12 cellular contexts compared by ENCODE assay signal in the genomic region with DNA sequence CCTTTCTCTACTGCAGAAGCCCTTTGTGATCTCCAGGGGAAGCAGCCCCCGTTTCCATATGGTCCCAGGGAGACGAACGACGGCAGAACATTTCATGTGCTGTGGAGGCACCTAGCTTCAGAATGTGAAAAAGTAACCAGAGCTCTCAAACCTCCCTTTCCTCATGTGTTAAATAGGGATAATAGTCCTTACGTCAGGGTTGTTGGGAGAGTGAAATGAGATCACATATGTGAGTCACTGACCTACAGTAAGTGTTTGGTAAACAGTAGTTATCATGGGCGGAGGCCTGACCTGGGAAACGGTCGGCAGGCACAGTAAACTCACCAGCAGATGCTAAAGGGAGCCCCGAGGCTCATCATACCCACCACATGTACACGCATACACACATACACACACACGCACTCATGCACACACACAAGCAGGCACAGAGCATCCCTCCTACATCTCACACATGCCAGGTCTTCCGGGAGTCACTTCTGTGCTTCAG.
DNase-seq lines count a peak whose midpoint lies in the region; FAIRE-seq and TF ChIP-seq lines count a peak whose summit lies in the region.
"Had no signal": no experiment of that assay in that cellular context is flagged by ENCODE, and none has a peak within 500 bp of the region (broad histone marks: within the 10 kb centered on the region; RNA-seq: fewer than 3 reads in every experiment).

No MANE protein-coding gene starts in this region.

- no peaks in the 10 kb centered on the region for H3K27me3 ChIP-seq in bronchial epithelial cell (ENCODE audit: control insufficient read depth, insufficient read depth, low read length)
- H3K27me3 ChIP-seq in mucosa of rectum (ENCODE audit: control insufficient read depth in 2 of 2, insufficient read depth in 2 of 2, low read length in 2 of 2), result no peaks in the 10 kb centered on the region
- H3K27me3 ChIP-seq: ovary had no signal

- H3K27ac ChIP-seq in mucosa of rectum (ENCODE audit: low read depth in 2 of 2, low read length in 2 of 2), result peak overlapping the region; percentile 84 to 88
- H3K27ac ChIP-seq: ovary had no signal

- H3K4me1 ChIP-seq in mucosa of rectum (ENCODE audit: control insufficient read depth in 2 of 2, insufficient read depth in 2 of 2, low read length in 2 of 2), result peaks cover 24 to 33% of the 10 kb centered on the region in 2 donors

- no peak overlapping the region for H3K4me3 ChIP-seq in bronchial epithelial cell (ENCODE audit: low read depth, low read length)
- no peak overlapping the region for H3K4me3 ChIP-seq in mucosa of rectum (ENCODE audit: low read length in 2 of 2)
- H3K4me3 ChIP-seq: ovary had no signal

- DNase-seq in DMS153 (lab: John Stamatoyannopoulos, UW) (peak; percentile 84), NCI-H1417 treated with DMSO at 0.1 percent for 48 hours (lab: John Stamatoyannopoulos, UW) (peak; percentile 42), bronchial epithelial cell (ENCODE audit: low read depth) (peak; percentile 94), NAMALWA (ENCODE audit: low spot score) (no peak)
- DNase-seq in activated effector memory CD4-positive, alpha-beta T cell treated with anti-CD3 and anti-CD28 coated beads, Interleukin-2, amount 50 U/mL, for 16 hours, result no peak
- DNase-seq in stimulated activated CD4-positive, alpha-beta T cell treated with anti-CD3 and anti-CD28 coated beads, Interleukin-2, amount 100 ng/mL, for 24 hours, result no peak
- no peak for DNase-seq in activated CD4-positive, alpha-beta T cell treated with anti-CD3 and anti-CD28 coated beads for 4 hours
- DNase-seq: activated CD4-positive, alpha-beta T cell treated with anti-CD3 and anti-CD28 coated beads, Interleukin-2, amount 50 U/mL, for 4 hours; amniotic stem cell; hippocampal formation; ovary had no signal

- TF ChIP-seq CTCF in bronchial epithelial cell (IDR thresholded peaks at IDR 0.05; ENCODE audit: insufficient read depth, low read length, severe bottlenecking), result no peak

- H3K9ac ChIP-seq in mucosa of rectum (ENCODE audit: low read depth in 1 of 2, low read length in 2 of 2), result peak overlapping the region in 1 of 2 donors; percentile 48

- FAIRE-seq in bronchial epithelial cell (lab: Jason Lieb, UNC), result no peak

- H3K36me3 ChIP-seq in bronchial epithelial cell (ENCODE audit: control insufficient read depth, insufficient read depth, low read length) (no peaks in the 10 kb centered on the region), mucosa of rectum (ENCODE audit: control insufficient read depth in 2 of 2, insufficient read depth in 2 of 2, low read length in 2 of 2) (no peaks in the 10 kb centered on the region)
- H3K36me3 ChIP-seq: ovary had no signal

- no peaks in the 10 kb centered on the region for H3K9me3 ChIP-seq in mucosa of rectum (ENCODE audit: control insufficient read depth in 2 of 2, low read length in 2 of 2)
- H3K9me3 ChIP-seq: ovary had no signal

Comparison
In these comparisons a context has a peak if more than half of its experiments do, and no peak if none do; other contexts are left out.
1. DNase-seq: peak in DMS153 (single experiment), NCI-H1417 treated with DMSO at 0.1 percent for 48 hours (single experiment) and bronchial epithelial cell (single experiment); none in NAMALWA (single experiment), activated effector memory CD4-positive, alpha-beta T cell treated with anti-CD3 and anti-CD28 coated beads, Interleukin-2, amount 50 U/mL, for 16 hours (single experiment), stimulated activated CD4-positive, alpha-beta T cell treated with anti-CD3 and anti-CD28 coated beads, Interleukin-2, amount 100 ng/mL, for 24 hours (0 of 2) and activated CD4-positive, alpha-beta T cell treated with anti-CD3 and anti-CD28 coated beads for 4 hours (0 of 2).